ENCODE assay signal across 14 cellular contexts in the genomic region with DNA sequence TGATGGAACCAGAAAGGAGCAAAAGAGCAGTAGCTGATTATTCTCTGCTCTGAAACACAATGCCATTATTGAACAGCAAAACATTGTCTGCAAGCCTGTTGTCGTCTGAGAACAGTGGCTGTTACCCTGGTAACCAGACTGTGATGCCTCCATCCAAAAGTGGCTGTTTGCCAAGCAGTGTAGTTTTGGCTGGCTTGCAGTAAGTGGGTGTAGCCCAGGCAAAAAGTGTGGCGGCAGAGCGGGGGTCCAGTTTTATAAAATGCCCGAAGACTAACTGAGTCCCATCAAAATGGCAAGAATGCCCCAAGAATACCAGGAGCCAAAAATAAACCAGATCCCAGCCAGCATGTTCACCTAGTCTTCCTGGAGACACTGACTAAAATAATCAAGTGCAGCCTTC. TPM values are rescaled to one million over a fixed set of nuclear protein-coding genes. Genes with fewer than 3 reads are reported as not detected.
DNase-seq lines count a peak whose midpoint lies in the region; ATAC-seq and TF ChIP-seq lines count a peak whose summit lies in the region.
"Had no signal": no experiment of that assay in that cellular context is flagged by ENCODE, and none has a peak within 500 bp of the region (broad histone marks: within the 10 kb centered on the region; RNA-seq: fewer than 3 reads in every experiment).

No MANE protein-coding gene starts in this region.

- intact Hi-C loops in activated naive CD4-positive, alpha-beta T cell treated with anti-CD3 and anti-CD28 coated beads for 36 hours (cut with micrococcal nuclease), result no loop called here
- intact Hi-C loops in CD4-positive, alpha-beta T cell (cut with DNase I, micrococcal nuclease), result no loop called here

- no peaks in the 10 kb centered on the region for H3K9me3 ChIP-seq in CD4-positive, alpha-beta T cell (ENCODE audit: control insufficient read depth, low read length)
- H3K9me3 ChIP-seq: sigmoid colon had no signal

- DNase-seq in COLO829 (ENCODE audit: low spot score) (peak; percentile 45), NCI-H128 (lab: John Stamatoyannopoulos, UW; ENCODE audit: unreplicated experiment) (peak; percentile 33), amygdala (lab: John Stamatoyannopoulos, UW) (peak in 39 of 56 donors; percentile 0 to 72 (median 17)), inferior parietal cortex (ENCODE audit: extremely low spot score) (peak; percentile 50), GM03348 (ENCODE audit: low spot score) (no peak), H7 (no peak)
- DNase-seq in activated naive CD4-positive, alpha-beta T cell treated with anti-CD3 and anti-CD28 coated beads for 36 hours, result no peak
- DNase-seq in CD4-positive, alpha-beta T cell, result no peak
- DNase-seq: activated naive CD8-positive, alpha-beta T cell treated with anti-CD3 and anti-CD28 coated beads for 36 hours; sigmoid colon; stimulated activated naive CD8-positive, alpha-beta T cell treated with anti-CD3 and anti-CD28 coated beads, Interleukin-15, Interleukin-2, amounts not matched to agents 100 U/mL and 50 U/mL, for 24 hours; WERI-Rb-1 had no signal

- H3K36me3 ChIP-seq in H7 (replicated peaks; ENCODE audit: control insufficient read depth, insufficient read depth, low read length), result peaks cover 54% of the 10 kb centered on the region
- H3K36me3 ChIP-seq: sigmoid colon, WERI-Rb-1 had no signal

- CTCF ChIA-PET in activated naive CD4-positive, alpha-beta T cell treated with anti-CD3 and anti-CD28 coated beads for 36 hours (lab: Charles Lee), result interaction anchor here (0.6 kb wide), 1 partner anchor 89 kb away, joined by 3 read pairs; no protein-coding TSS in a partner anchor
- CTCF ChIA-PET in CD4-positive, alpha-beta T cell (lab: Charles Lee), result no interaction called here

- no peak overlapping the region for H3K4me3 ChIP-seq in H7 (ENCODE audit: insufficient read depth, low read depth, low read length)
- H3K4me3 ChIP-seq: SK-N-MC had no signal

- H3K4me1 Mint-ChIP-seq in activated naive CD4-positive, alpha-beta T cell treated with anti-CD3 and anti-CD28 coated beads for 36 hours (ENCODE audit: low read depth), result no peaks in the 10 kb centered on the region
- H3K4me1 Mint-ChIP-seq in CD4-positive, alpha-beta T cell (ENCODE audit: low read depth), result no peaks in the 10 kb centered on the region
- H3K4me1 Mint-ChIP-seq: activated naive CD8-positive, alpha-beta T cell treated with anti-CD3 and anti-CD28 coated beads for 36 hours; B cell had no signal

- TF ChIP-seq CTCF in CD4-positive, alpha-beta T cell (IDR thresholded peaks at IDR 0.05), result no peak

- no peaks in the 10 kb centered on the region for H3K27me3 Mint-ChIP-seq in activated naive CD4-positive, alpha-beta T cell treated with anti-CD3 and anti-CD28 coated beads for 36 hours (ENCODE audit: low read depth)
- peaks cover 8% of the 10 kb centered on the region for H3K27me3 Mint-ChIP-seq in CD4-positive, alpha-beta T cell

- POLR2A ChIA-PET in CD4-positive, alpha-beta T cell (lab: Charles Lee), result no interaction called here

- H3K27ac ChIP-seq in CD4-positive, alpha-beta T cell (ENCODE audit: low read depth, low read length), result no peak overlapping the region
- H3K27ac ChIP-seq: sigmoid colon, SK-N-MC, WERI-Rb-1 had no signal

- ATAC-seq in CD4-positive, alpha-beta T cell (ENCODE audit: poor library complexity), result no peak
- ATAC-seq: stimulated activated naive CD8-positive, alpha-beta T cell treated with anti-CD3 and anti-CD28 coated beads, Interleukin-15, Interleukin-2, amounts not matched to agents 100 U/mL and 50 U/mL, for 24 hours had no signal

- H3K36me3 Mint-ChIP-seq in activated naive CD4-positive, alpha-beta T cell treated with anti-CD3 and anti-CD28 coated beads for 36 hours (ENCODE audit: low read depth), result no peaks in the 10 kb centered on the region
- no peaks in the 10 kb centered on the region for H3K36me3 Mint-ChIP-seq in CD4-positive, alpha-beta T cell (ENCODE audit: low read depth)
- H3K36me3 Mint-ChIP-seq: activated naive CD8-positive, alpha-beta T cell treated with anti-CD3 and anti-CD28 coated beads for 36 hours had no signal

- H3K27me3 ChIP-seq in CD4-positive, alpha-beta T cell (ENCODE audit: control insufficient read depth, insufficient read depth, low read length), result no peaks in the 10 kb centered on the region
- no peaks in the 10 kb centered on the region; the same call in 1 of the 2 replicates for H3K27me3 ChIP-seq in H7 (ENCODE audit: control insufficient read depth, insufficient read depth, low read length)
- H3K27me3 ChIP-seq: sigmoid colon had no signal

- no peak overlapping the region for H3K4me3 Mint-ChIP-seq in activated naive CD4-positive, alpha-beta T cell treated with anti-CD3 and anti-CD28 coated beads for 36 hours
- H3K4me3 Mint-ChIP-seq in CD4-positive, alpha-beta T cell, result no peak overlapping the region
- H3K4me3 Mint-ChIP-seq: activated naive CD8-positive, alpha-beta T cell treated with anti-CD3 and anti-CD28 coated beads for 36 hours; B cell had no signal

- no peaks in the 10 kb centered on the region for H3K9me3 Mint-ChIP-seq in activated naive CD4-positive, alpha-beta T cell treated with anti-CD3 and anti-CD28 coated beads for 36 hours
- no peaks in the 10 kb centered on the region for H3K9me3 Mint-ChIP-seq in CD4-positive, alpha-beta T cell
- H3K9me3 Mint-ChIP-seq: activated naive CD8-positive, alpha-beta T cell treated with anti-CD3 and anti-CD28 coated beads for 36 hours had no signal

- H3K27ac Mint-ChIP-seq in activated naive CD4-positive, alpha-beta T cell treated with anti-CD3 and anti-CD28 coated beads for 36 hours, result no peak overlapping the region
- H3K27ac Mint-ChIP-seq in CD4-positive, alpha-beta T cell, result no peak overlapping the region
- H3K27ac Mint-ChIP-seq: activated naive CD8-positive, alpha-beta T cell treated with anti-CD3 and anti-CD28 coated beads for 36 hours; B cell had no signal

RNA-seq across cellular contexts. Expression of a gene that starts 2.5 kb away (rescaled TPM):
- not detected for total RNA-seq in activated naive CD4-positive, alpha-beta T cell treated with anti-CD3 and anti-CD28 coated beads for 36 hours
- total RNA-seq in CD4-positive, alpha-beta T cell, result not detected
- total RNA-seq in H7 (2014; rRNA removed; shearing (Covaris generic)), result 59.4 and 60.7 TPM in 2 replicates
- total RNA-seq: activated naive CD8-positive, alpha-beta T cell treated with anti-CD3 and anti-CD28 coated beads for 36 hours; B cell had no signal

RNA-seq across cellular contexts. Expression of a gene that starts 52.9 kb away (rescaled TPM):
- total RNA-seq in activated naive CD4-positive, alpha-beta T cell treated with anti-CD3 and anti-CD28 coated beads for 36 hours, result under 1 TPM; 0.17 to 0.22 TPM
- total RNA-seq in CD4-positive, alpha-beta T cell, result under 1 TPM in 1 of 2 experiments, not detected in 1; 0.11 TPM
- 0.30 and 0.48 TPM in 2 replicates for total RNA-seq in H7 (2014; rRNA removed; shearing (Covaris generic))

Comparison
In these comparisons a context has a peak if more than half of its experiments do, and no peak if none do; other contexts are left out.
1. DNase-seq: peak in COLO829 (single experiment), NCI-H128 (single experiment), amygdala (39 of 56) and inferior parietal cortex (single experiment); none in activated naive CD4-positive, alpha-beta T cell treated with anti-CD3 and anti-CD28 coated beads for 36 hours (single experiment), CD4-positive, alpha-beta T cell (0 of 10), GM03348 (single experiment) and H7 (single experiment).
2. RNA of a gene that starts 2.5 kb away (total RNA-seq): 59.4 to 60.7 TPM in H7; not detected in activated naive CD4-positive, alpha-beta T cell treated with anti-CD3 and anti-CD28 coated beads for 36 hours and not detected in CD4-positive, alpha-beta T cell; every median in the first group is over 10 times any median in the second.